In the genomic region with DNA sequence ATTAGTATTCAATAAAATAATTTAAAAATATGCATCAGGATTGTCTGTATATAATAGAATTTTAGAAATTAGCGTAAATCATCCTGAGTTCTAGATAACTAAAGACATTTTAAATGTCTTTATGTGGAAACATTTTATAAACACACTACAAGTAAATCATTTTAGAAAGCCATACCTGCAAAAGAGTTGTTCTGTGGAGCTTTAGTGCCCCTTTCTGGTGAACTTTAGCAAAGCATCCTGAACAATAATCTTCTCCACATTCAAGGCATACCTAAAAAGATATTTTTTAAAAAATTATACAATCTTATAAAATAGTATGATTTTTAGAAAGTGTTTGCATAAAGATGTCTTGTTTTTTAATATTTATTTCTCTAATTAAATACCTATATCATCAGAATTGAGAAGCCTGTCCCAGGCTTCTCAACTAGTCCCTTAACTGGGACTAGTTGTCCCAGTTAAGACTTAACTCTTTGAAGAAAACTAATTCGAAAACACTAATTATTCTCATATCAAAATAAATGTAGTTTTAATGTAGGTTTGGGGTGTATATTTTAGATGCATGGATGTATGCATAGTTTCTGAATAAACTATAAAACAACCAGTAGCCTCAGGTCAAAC, we compare ENCODE assay signal across 8 cellular contexts. TPM values are rescaled to one million over a fixed set of nuclear protein-coding genes. Genes with fewer than 3 reads are reported as not detected.
A peak's percentile ranks its signal among the peaks of the same experiment; 100 is the strongest.
DNase-seq lines count a peak whose midpoint lies in the region; ATAC-seq and TF ChIP-seq lines count a peak whose summit lies in the region.

No MANE protein-coding gene starts in this region.

- H3K9me3 ChIP-seq in IMR-90 (ENCODE audit: control insufficient read depth, insufficient read depth, low read length) (peaks cover 4% of the 10 kb centered on the region), SU-DHL-6 (ENCODE audit: insufficient read depth, low read length) (no peaks in the 10 kb centered on the region)

- H3K27ac ChIP-seq in IMR-90 (ENCODE audit: insufficient read depth, low read length) = no peak overlapping the region
- H3K27ac ChIP-seq in SU-DHL-6 (ENCODE audit: low read depth, low read length) = no peak overlapping the region

- in situ Hi-C loops in G401 (cut with HindIII; ENCODE audit: low sequenced_read_pairs) = no loop called here
- in situ Hi-C loops in IMR-90 (cut with MboI; ENCODE audit: low sequenced_read_pairs) = no loop called here

- no peaks in the 10 kb centered on the region for H3K36me3 ChIP-seq in IMR-90 (ENCODE audit: control insufficient read depth, insufficient read depth, low read length)
- H3K36me3 ChIP-seq in SU-DHL-6 (ENCODE audit: low read length) = no peaks in the 10 kb centered on the region

- H3K4me2 ChIP-seq in IMR-90 (ENCODE audit: low read depth, low read length) (no peak overlapping the region), SU-DHL-6 (ENCODE audit: low read depth, low read length, poor library complexity, severe bottlenecking) (peak overlapping the region; percentile 25)

- CTCF ChIA-PET in IMR-90 (lab: Yijun Ruan, JAX) = interaction anchor here (0.9 kb wide), 1 partner anchor 14 kb away, joined by 3 read pairs; no protein-coding TSS in a partner anchor

- no peak overlapping the region for H2BK20ac ChIP-seq in IMR-90 (ENCODE audit: low read depth, low read length)

- no peak overlapping the region for H2BK15ac ChIP-seq in IMR-90 (ENCODE audit: low read depth, low read length)

- no peaks in the 10 kb centered on the region for H3K9me2 ChIP-seq in SU-DHL-6 (replicated peaks; ENCODE audit: insufficient read depth, low read length)

- no peaks in the 10 kb centered on the region for H3K79me1 ChIP-seq in IMR-90 (ENCODE audit: low read depth in 1 of 2, low read length in 2 of 2)

- H2BK120ac ChIP-seq in IMR-90 (ENCODE audit: low read depth, low read length) = no peak overlapping the region

- no peak overlapping the region for H2AK5ac ChIP-seq in IMR-90 (ENCODE audit: low read depth, low read length)

- no peak overlapping the region for H4K5ac ChIP-seq in IMR-90 (ENCODE audit: low read depth, low read length)

- intact Hi-C loops in IMR-90 (cut with micrococcal nuclease) = no loop called here

- BruUV-seq in IMR-90 (replicated peaks; lab: Mats Ljungman, UMichigan) = no TSS peak

- no peaks in the 10 kb centered on the region for H3K4me1 ChIP-seq in IMR-90 (ENCODE audit: control insufficient read depth, insufficient read depth, low read length)

- H3F3A ChIP-seq in SU-DHL-6 (ENCODE audit: insufficient read depth) = no peaks in the 10 kb centered on the region

- H3K4me3 ChIP-seq in IMR-90 (ENCODE audit: insufficient read depth, low read depth, low read length) (no peak overlapping the region), SU-DHL-6 (ENCODE audit: insufficient read depth, low read length, poor library complexity, severe bottlenecking) (no peak overlapping the region)

- H2AFZ ChIP-seq in IMR-90 (replicated peaks; ENCODE audit: low read length, poor library complexity) (no peak overlapping the region), SU-DHL-6 (ENCODE audit: low read depth, low read length, severe bottlenecking) (peak overlapping the region; percentile 41)

- peak; percentile 39 for TF ChIP-seq CTCF in IMR-90 (conservative IDR thresholded peaks at IDR 0.05; ENCODE audit: low read depth, low read length)
- peak; percentile 41 for TF ChIP-seq CTCF in SU-DHL-6 (IDR thresholded peaks at IDR 0.05; ENCODE audit: insufficient read depth, low read length, poor library complexity, severe bottlenecking)

- no peak overlapping the region for H3K14ac ChIP-seq in IMR-90 (replicated peaks; ENCODE audit: low read depth, low read length)

- ATAC-seq in IMR-90 (ENCODE audit: low read depth) = no peak
- no peak for ATAC-seq in GM21381 (IDR thresholded peaks at IDR 0.05; ENCODE audit: unreplicated experiment)
- no peak for ATAC-seq in GM21825 (IDR thresholded peaks at IDR 0.05; ENCODE audit: unreplicated experiment)

- no peaks in the 10 kb centered on the region for H3K27me3 ChIP-seq in IMR-90 (ENCODE audit: control insufficient read depth, insufficient read depth, low read length)
- H3K27me3 ChIP-seq in SU-DHL-6 (ENCODE audit: low read length) = no peaks in the 10 kb centered on the region

- no peak overlapping the region for H4K91ac ChIP-seq in IMR-90 (ENCODE audit: insufficient read depth, low read depth, low read length)

- no peak overlapping the region for H3K56ac ChIP-seq in IMR-90 (ENCODE audit: extremely low read depth, insufficient read depth, low read length)

- H3K9ac ChIP-seq in IMR-90 (ENCODE audit: low read depth, low read length) (no peak overlapping the region), SU-DHL-6 (ENCODE audit: low read length) (no peak overlapping the region)

- H3K79me2 ChIP-seq in SU-DHL-6 (ENCODE audit: insufficient read depth, low read length) = no peaks in the 10 kb centered on the region

- H3K18ac ChIP-seq in IMR-90 (ENCODE audit: low read depth, low read length) = no peak overlapping the region

- no CpG with 5 or more reads among the region's 2 CpGs for WGBS in IMR-90 (ENCODE audit: extremely low coverage in 2 of 2, insufficient read length in 1 of 2), 2 experiments

- H3K9me1 ChIP-seq in IMR-90 (ENCODE audit: insufficient read depth, low read length) = no peaks in the 10 kb centered on the region

- POLR2A ChIA-PET in IMR-90 (lab: Charles Lee; ENCODE audit: unreplicated experiment) = no interaction called here

- no peak overlapping the region for H4K8ac ChIP-seq in IMR-90 (ENCODE audit: low read depth in 2 of 2, low read length in 2 of 2)

- H2BK5ac ChIP-seq in IMR-90 (ENCODE audit: low read depth, low read length, poor library complexity, severe bottlenecking) = no peak overlapping the region

- H3K4ac ChIP-seq in IMR-90 (ENCODE audit: low read depth, low read length) = no peak overlapping the region

- DNase-seq in G401 (ENCODE audit: low spot score) (peak; percentile 18), IMR-90 (no peak), left kidney (ENCODE audit: low read depth, low spot score) (peak; percentile 55), AG08395 (ENCODE audit: low spot score) (no peak), GM03348 (ENCODE audit: low spot score) (no peak)

- H3K23ac ChIP-seq in IMR-90 (ENCODE audit: low read depth, low read length) = no peak overlapping the region

- no peak for TF ChIP-seq POLR2A in IMR-90 (IDR thresholded peaks at IDR 0.05; ENCODE audit: low read depth, low read length)

- no peak overlapping the region for H2AK9ac ChIP-seq in IMR-90 (replicated peaks; ENCODE audit: low read depth, low read length, poor library complexity)

- TF ChIP-seq RAD21 in IMR-90 (IDR thresholded peaks at IDR 0.05; ENCODE audit: low read length) = peak; percentile 38; the same call in 1 of the 2 replicates

- H4K20me1 ChIP-seq in IMR-90 (ENCODE audit: insufficient read depth, low read length) (no peaks in the 10 kb centered on the region), SU-DHL-6 (ENCODE audit: low read depth, low read length) (no peaks in the 10 kb centered on the region)

- dilution Hi-C loops in IMR-90 (cut with HindIII; ENCODE audit: low sequenced_read_pairs, unreplicated experiment) = no loop called here

TF ChIP-seq in IMR-90, 13 proteins besides CTCF, POLR2A, EP300 and RAD21:
- no peak for TF ChIP-seq SMC3 (IDR thresholded peaks at IDR 0.05; ENCODE audit: low read depth, low read length)
- TF ChIP-seq MAZ (IDR thresholded peaks at IDR 0.05; ENCODE audit: borderline replicate concordance, low read depth, low read length) = no peak
- no peak for TF ChIP-seq BHLHE40 (IDR thresholded peaks at IDR 0.05; ENCODE audit: low read depth, low read length)
- no peak for TF ChIP-seq FOS (IDR thresholded peaks at IDR 0.05; ENCODE audit: low read depth, low read length)
- TF ChIP-seq MAFK (IDR thresholded peaks at IDR 0.05; ENCODE audit: low read depth, low read length) = no peak

RNA-seq across cellular contexts. Expression of a gene that starts 29.7 kb away (rescaled TPM):
- total RNA-seq in G401 (2014; rRNA removed; shearing (Covaris generic)) = not detected in 2 replicates
- total RNA-seq in IMR-90 (2012; rRNA removed) = not detected in 2 replicates
- not detected in 2 replicates for polyA plus RNA-seq in IMR-90 (2012; rRNA removed)
- not detected in 2 replicates for polyA plus RNA-seq in IMR-90 (2012; cell fraction: cytosol; rRNA removed)
- not detected in 2 replicates for polyA plus RNA-seq in IMR-90 (2012; cell fraction: nucleus; rRNA removed; ENCODE audit: low replicate concordance)

Comparison
In these comparisons a context has a peak if more than half of its experiments do, and no peak if none do; other contexts are left out.
1. DNase-seq: peak in G401 (single experiment) and left kidney (single experiment); none in IMR-90 (single experiment), AG08395 (single experiment) and GM03348 (single experiment).